ENCODE assay signal across 11 cellular contexts in the genomic region with DNA sequence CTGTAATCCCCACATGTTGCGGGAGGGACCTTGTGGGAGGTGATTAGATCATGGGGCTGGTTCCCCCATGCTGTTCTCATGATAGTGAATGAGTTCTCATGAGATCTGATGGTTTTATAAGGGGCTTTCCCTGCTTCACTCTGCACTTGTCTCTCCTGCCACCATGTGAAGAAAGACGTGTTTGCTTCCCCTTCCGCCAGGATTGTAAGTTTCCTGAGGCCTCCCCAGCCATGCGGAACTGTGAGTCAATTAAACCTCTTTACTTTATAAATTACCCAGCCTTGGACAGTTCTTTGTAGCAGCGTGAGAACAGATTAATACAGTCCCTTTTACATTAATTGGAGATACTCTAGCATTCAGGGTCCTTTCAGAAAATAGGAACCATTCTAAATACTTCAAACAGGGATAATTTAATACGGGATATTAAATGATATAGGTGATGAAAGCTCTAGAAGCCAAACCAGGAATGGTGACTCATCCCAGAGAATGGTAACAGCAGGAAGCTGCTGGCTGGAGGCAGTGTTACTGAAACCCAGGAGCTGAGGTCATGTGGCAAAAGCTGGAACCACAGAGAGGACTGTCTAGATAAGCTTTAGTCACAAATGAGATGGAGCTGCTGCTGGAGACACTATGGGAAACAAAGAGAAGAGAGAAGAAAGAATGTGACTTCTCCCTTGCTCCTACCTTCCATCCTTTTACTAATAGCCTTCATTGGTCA. TPM values are rescaled to one million over a fixed set of nuclear protein-coding genes. Genes with fewer than 3 reads are reported as not detected.
DNase-seq lines count a peak whose midpoint lies in the region; ATAC-seq, FAIRE-seq and TF ChIP-seq lines count a peak whose summit lies in the region.
"Had no signal": no experiment of that assay in that cellular context is flagged by ENCODE, and none has a peak within 500 bp of the region (broad histone marks: within the 10 kb centered on the region; RNA-seq: fewer than 3 reads in every experiment).

No MANE protein-coding gene starts in this region.

- H4K20me1 ChIP-seq in mammary epithelial cell (ENCODE audit: insufficient read depth, low read length) (no peaks in the 10 kb centered on the region), HepG2 (ENCODE audit: insufficient read depth, low read length) (no peaks in the 10 kb centered on the region)

- TF ChIP-seq RAD21 in HepG2 (CRISPR knock-in tag; IDR thresholded peaks at IDR 0.05) = no peak

- TF ChIP-seq EP300 in HepG2 (IDR thresholded peaks at IDR 0.05; ENCODE audit: low read depth in 2 of 2, low read length in 2 of 2) = no peak
- TF ChIP-seq EP300 in HepG2 (CRISPR knock-in tag; IDR thresholded peaks at IDR 0.05; ENCODE audit: borderline replicate concordance) = no peak

- ATAC-seq in HepG2 = no peak
- no peak for ATAC-seq in GM21526 (IDR thresholded peaks at IDR 0.05; ENCODE audit: low FRiP score, unreplicated experiment)
- no peak for ATAC-seq in HG03039 (IDR thresholded peaks at IDR 0.05; ENCODE audit: unreplicated experiment)
- ATAC-seq: body of pancreas, lower lobe of right lung had no signal

- H3K27me3 ChIP-seq in mammary epithelial cell (ENCODE audit: insufficient read depth, low read length) = no peaks in the 10 kb centered on the region
- H3K27me3 ChIP-seq in HepG2 (ENCODE audit: control insufficient read depth in 1 of 2, insufficient read depth in 2 of 2, low read length in 2 of 2) = no peaks in the 10 kb centered on the region
- no peaks in the 10 kb centered on the region for H3K27me3 ChIP-seq in Peyer's patch
- H3K27me3 ChIP-seq: body of pancreas had no signal

- H3K4me3 ChIP-seq in mammary epithelial cell (replicated peaks in 1 of 3; ENCODE audit: insufficient read depth in 1 of 3, low read depth in 2 of 3, low read length in 3 of 3) = no peak overlapping the region
- H3K4me3 ChIP-seq in HepG2 (replicated peaks in 1 of 3; ENCODE audit: insufficient read depth in 1 of 3, low read depth in 2 of 3, low read length in 3 of 3) = no peak overlapping the region
- no peak overlapping the region for H3K4me3 ChIP-seq in Peyer's patch
- H3K4me3 ChIP-seq: body of pancreas, lower lobe of right lung had no signal

- H3K9ac ChIP-seq in mammary epithelial cell (ENCODE audit: insufficient read depth, low read length) = no peak overlapping the region
- H3K9ac ChIP-seq in HepG2 (ENCODE audit: insufficient read depth, low read depth, low read length) = no peak overlapping the region

- TF ChIP-seq POLR2A in HepG2 (IDR thresholded peaks at IDR 0.05; ENCODE audit: insufficient read depth in 1 of 2, low read depth in 2 of 2, low read length in 2 of 2) (no peak), Peyer's patch (IDR thresholded peaks at IDR 0.05) (no peak)

- in situ Hi-C loops in Caki2 (cut with HindIII; ENCODE audit: low pct_unique_long_range_greater_than_20kb, low sequenced_read_pairs) (no loop called here), mammary epithelial cell (cut with MboI; ENCODE audit: low sequenced_read_pairs in 2 of 2) (no loop called here), HepG2 (cut with HindIII; ENCODE audit: extremely low pct_ligation_motif_present, low pct_unique_long_range_greater_than_20kb) (no loop called here)

- H3K27ac ChIP-seq in mammary epithelial cell (ENCODE audit: insufficient read depth, low read depth, low read length) = peak overlapping the region; percentile 18
- no peak overlapping the region for H3K27ac ChIP-seq in HepG2 (ENCODE audit: extremely low read length, insufficient read depth, low read length)
- no peak overlapping the region for H3K27ac ChIP-seq in Peyer's patch
- H3K27ac ChIP-seq: body of pancreas, lower lobe of right lung had no signal

- H3K36me3 ChIP-seq in mammary epithelial cell (ENCODE audit: insufficient read depth, low read length) (no peaks in the 10 kb centered on the region), HepG2 (replicated peaks in 1 of 2; ENCODE audit: control insufficient read depth in 1 of 2, insufficient read depth in 2 of 2, low read length in 2 of 2) (no peaks in the 10 kb centered on the region), Peyer's patch (no peaks in the 10 kb centered on the region)
- H3K36me3 ChIP-seq: lower lobe of right lung had no signal

- TF ChIP-seq CTCF in mammary epithelial cell (conservative IDR thresholded peaks at IDR 0.05 in 1 of 2, IDR thresholded peaks at IDR 0.05 in 1 of 2; ENCODE audit: extremely low read depth in 1 of 2, insufficient read depth in 1 of 2, low read depth in 1 of 2, low read length in 2 of 2) = no peak
- TF ChIP-seq CTCF in HepG2 (CRISPR knock-in tag; IDR thresholded peaks at IDR 0.05) = no peak
- TF ChIP-seq CTCF in Peyer's patch (IDR thresholded peaks at IDR 0.05) = no peak

- peak overlapping the region; percentile 18 for H3K4me2 ChIP-seq in mammary epithelial cell (ENCODE audit: insufficient read depth, low read depth, low read length)
- H3K4me2 ChIP-seq in HepG2 (ENCODE audit: low read depth, low read length) = no peak overlapping the region

- H3K9me3 ChIP-seq in mammary epithelial cell (replicated peaks; ENCODE audit: insufficient read depth, low read length) = no peaks in the 10 kb centered on the region
- H3K9me3 ChIP-seq in HepG2 (ENCODE audit: low read length) = no peaks in the 10 kb centered on the region
- no peaks in the 10 kb centered on the region for H3K9me3 ChIP-seq in Peyer's patch
- H3K9me3 ChIP-seq: body of pancreas had no signal

- DNase-seq in Caki2 (ENCODE audit: low read depth) = peak; percentile 23
- peak; percentile 90 for DNase-seq in M059J (ENCODE audit: low read depth)
- peak; percentile 92 for DNase-seq in mammary epithelial cell
- DNase-seq in HepG2 (ENCODE audit: low spot score) = peak; percentile 8
- DNase-seq in Peyer's patch = no peak
- DNase-seq in stimulated activated CD4-positive, alpha-beta T cell treated with anti-CD3 and anti-CD28 coated beads, Interleukin-4, amount 100 ng/mL, for 1 hour = no peak
- DNase-seq: GDM1, lower lobe of right lung had no signal

- H2AFZ ChIP-seq in mammary epithelial cell (ENCODE audit: low read depth, low read length) (no peak overlapping the region), HepG2 (ENCODE audit: low read length) (no peak overlapping the region)

- no peak for FAIRE-seq in HepG2 (lab: Jason Lieb, UNC)

- dilution Hi-C loops in mammary epithelial cell (cut with HindIII; ENCODE audit: low sequenced_read_pairs) = no loop called here

- WGBS in mammary epithelial cell (ENCODE audit: low coverage, missing lambda C conversion rate) = 78% methylated on average over 6 of the region's 6 CpGs
- WGBS in HepG2 (ENCODE audit: low lambda C conversion rate) = 96% methylated on average over 6 of the region's 6 CpGs

- intact Hi-C loops in mammary epithelial cell (cut with micrococcal nuclease) (no loop called here), HepG2 (cut with micrococcal nuclease; ENCODE audit: unreplicated experiment) (loop anchor here (10.0 kb wide), 1 partner anchor 699 kb away; no protein-coding TSS in a partner anchor)

- H3K79me2 ChIP-seq in mammary epithelial cell (ENCODE audit: insufficient read depth, low read length) (no peaks in the 10 kb centered on the region), HepG2 (ENCODE audit: insufficient read depth, low read length) (no peaks in the 10 kb centered on the region)

- CTCF ChIA-PET in mammary epithelial cell (lab: Charles Lee; ENCODE audit: low non-redundant PET) = no interaction called here
- CTCF ChIA-PET in HepG2 (lab: Yijun Ruan, JAX; ENCODE audit: low intra/inter-chr PET ratio, low total read pairs) = no interaction called here

- POLR2A ChIA-PET in HepG2 (lab: Yijun Ruan, JAX) = no interaction called here

- H3K4me1 ChIP-seq in mammary epithelial cell (ENCODE audit: insufficient read depth, low read length) = peaks cover 18% of the 10 kb centered on the region
- no peaks in the 10 kb centered on the region for H3K4me1 ChIP-seq in HepG2 (ENCODE audit: insufficient read depth, low read length)
- no peaks in the 10 kb centered on the region for H3K4me1 ChIP-seq in Peyer's patch
- H3K4me1 ChIP-seq: body of pancreas, lower lobe of right lung had no signal

- BruUV-seq in mammary epithelial cell (replicated peaks; lab: Mats Ljungman, UMichigan) (no TSS peak), HepG2 (replicated peaks; lab: Mats Ljungman, UMichigan) (no TSS peak)

RNA-seq across cellular contexts. Expression of gene GSTCD, which starts 57.3 kb away (rescaled TPM):
- 16.1 and 18.2 TPM in 2 replicates for total RNA-seq in Caki2 (2014; rRNA removed; shearing (Covaris generic); ENCODE audit: low replicate concordance)
- 13.7 and 15.4 TPM in 2 replicates for total RNA-seq in M059J (2014; rRNA removed; shearing (Covaris generic))
- total RNA-seq in mammary epithelial cell = 10 to 100 TPM; 20.3 to 22.5 TPM
- polyA plus RNA-seq in mammary epithelial cell = 11.8 TPM
- 8.7 TPM for polyA minus RNA-seq in mammary epithelial cell
- 30.8 and 38.7 TPM in 2 replicates for total RNA-seq in HepG2 (2016; rRNA removed; fragmentation: Illumina TruSeq; extraction: Trizol)
- total RNA-seq in HepG2 (2016; cell fraction: cytosol; rRNA removed; fragmentation: Illumina TruSeq; extraction: Trizol; ENCODE audit: low read depth) = 8.2 and 9.8 TPM in 2 replicates
- 29.7 and 37.3 TPM in 2 replicates for total RNA-seq in HepG2 (2016; cell fraction: insoluble cytoplasmic fraction; rRNA removed; fragmentation: Illumina TruSeq; extraction: Trizol)
- 14.8 and 16.0 TPM in 2 replicates for total RNA-seq in HepG2 (2016; cell fraction: membrane; rRNA removed; fragmentation: Illumina TruSeq; extraction: Trizol)
- 32.5 and 34.0 TPM in 2 replicates for total RNA-seq in HepG2 (2016; cell fraction: nucleus; rRNA removed; fragmentation: Illumina TruSeq; extraction: Trizol)
- polyA plus RNA-seq in HepG2 (2011; rRNA removed) = 6.7 and 7.9 TPM in 2 replicates
- 4.1 and 4.5 TPM in 2 replicates for polyA plus RNA-seq in HepG2 (2011; cell fraction: cytosol; rRNA removed)
- 3.7 and 4.3 TPM in 2 replicates for polyA plus RNA-seq in HepG2 (2011; cell fraction: nucleus; rRNA removed)
- 4.2 and 6.7 TPM in 2 replicates for polyA plus RNA-seq in HepG2 (2012)
- polyA plus RNA-seq in HepG2 (2016; cell fraction: cytosol; fragmentation: Illumina TruSeq; extraction: Trizol; ENCODE audit: low read depth) = 0.76 and 0.88 TPM in 2 replicates
- polyA plus RNA-seq in HepG2 (2016; cell fraction: insoluble cytoplasmic fraction; fragmentation: Illumina TruSeq; extraction: Trizol; ENCODE audit: low read depth) = 17.7 and 19.5 TPM in 2 replicates
- 3.2 TPM in 2 replicates for polyA plus RNA-seq in HepG2 (2016; cell fraction: membrane; fragmentation: Illumina TruSeq; extraction: Trizol; ENCODE audit: low read depth)
- polyA plus RNA-seq in HepG2 (2016; cell fraction: nucleus; fragmentation: Illumina TruSeq; extraction: Trizol; ENCODE audit: insufficient read depth, low read depth) = 13.4 and 14.3 TPM in 2 replicates
- polyA minus RNA-seq in HepG2 (2011; rRNA and poly(A)+ RNA removed; ENCODE audit: low replicate concordance) = 7.8 and 9.3 TPM in 2 replicates
- 9.1 and 9.4 TPM in 2 replicates for polyA minus RNA-seq in HepG2 (2011; cell fraction: cytosol; rRNA and poly(A)+ RNA removed)
- polyA minus RNA-seq in HepG2 (2011; cell fraction: nucleus; rRNA and poly(A)+ RNA removed) = 21.8 and 26.5 TPM in 2 replicates
- total RNA-seq in Peyer's patch = 10 to 100 TPM in 2 of 4 donors, 1 to 10 TPM in 2; 6.4 to 23.1 (median 10.3) TPM

RNA-seq across cellular contexts. Expression of gene INTS12, which starts 57.4 kb away (rescaled TPM):
- total RNA-seq in Caki2 (2014; rRNA removed; shearing (Covaris generic); ENCODE audit: low replicate concordance) = 9.6 and 22.4 TPM in 2 replicates
- 11.6 and 16.3 TPM in 2 replicates for total RNA-seq in M059J (2014; rRNA removed; shearing (Covaris generic))
- total RNA-seq in mammary epithelial cell (10 to 100 TPM; 22.2 to 29.8 TPM), HepG2 (2016; rRNA removed; fragmentation: Illumina TruSeq; extraction: Trizol) (21.1 and 22.9 TPM in 2 replicates), Peyer's patch (10 to 100 TPM in 3 of 4 donors, 1 to 10 TPM in 1; 2.5 to 25.3 (median 21.1) TPM)
- polyA plus RNA-seq in mammary epithelial cell (26.1 TPM), HepG2 (2011; rRNA removed) (16.0 and 20.2 TPM in 2 replicates)
- polyA minus RNA-seq in mammary epithelial cell = 53.0 TPM
- 14.8 and 15.8 TPM in 2 replicates for total RNA-seq in HepG2 (2016; cell fraction: cytosol; rRNA removed; fragmentation: Illumina TruSeq; extraction: Trizol; ENCODE audit: low read depth)
- total RNA-seq in HepG2 (2016; cell fraction: insoluble cytoplasmic fraction; rRNA removed; fragmentation: Illumina TruSeq; extraction: Trizol) = 17.9 and 22.1 TPM in 2 replicates
- 19.4 and 20.9 TPM in 2 replicates for total RNA-seq in HepG2 (2016; cell fraction: membrane; rRNA removed; fragmentation: Illumina TruSeq; extraction: Trizol)
- total RNA-seq in HepG2 (2016; cell fraction: nucleus; rRNA removed; fragmentation: Illumina TruSeq; extraction: Trizol) = 19.1 and 20.9 TPM in 2 replicates
- 11.3 and 15.3 TPM in 2 replicates for polyA plus RNA-seq in HepG2 (2011; cell fraction: cytosol; rRNA removed)
- 10.7 TPM in 2 replicates for polyA plus RNA-seq in HepG2 (2011; cell fraction: nucleus; rRNA removed)
- polyA plus RNA-seq in HepG2 (2012) = 14.8 and 15.5 TPM in 2 replicates
- polyA plus RNA-seq in HepG2 (2016; cell fraction: cytosol; fragmentation: Illumina TruSeq; extraction: Trizol; ENCODE audit: low read depth) = 10.0 and 11.7 TPM in 2 replicates
- 30.2 and 30.6 TPM in 2 replicates for polyA plus RNA-seq in HepG2 (2016; cell fraction: insoluble cytoplasmic fraction; fragmentation: Illumina TruSeq; extraction: Trizol; ENCODE audit: low read depth)
- polyA plus RNA-seq in HepG2 (2016; cell fraction: membrane; fragmentation: Illumina TruSeq; extraction: Trizol; ENCODE audit: low read depth) = 15.0 and 16.8 TPM in 2 replicates
- polyA plus RNA-seq in HepG2 (2016; cell fraction: nucleus; fragmentation: Illumina TruSeq; extraction: Trizol; ENCODE audit: insufficient read depth, low read depth) = 26.7 and 29.3 TPM in 2 replicates
- polyA minus RNA-seq in HepG2 (2011; rRNA and poly(A)+ RNA removed; ENCODE audit: low replicate concordance) = 7.7 and 14.9 TPM in 2 replicates
- 6.8 and 8.8 TPM in 2 replicates for polyA minus RNA-seq in HepG2 (2011; cell fraction: cytosol; rRNA and poly(A)+ RNA removed)
- polyA minus RNA-seq in HepG2 (2011; cell fraction: nucleus; rRNA and poly(A)+ RNA removed) = 23.5 and 28.8 TPM in 2 replicates

Comparison
In these comparisons a context has a peak if more than half of its experiments do, and no peak if none do; other contexts are left out.
1. DNase-seq: peak in Caki2 (single experiment), M059J (single experiment), mammary epithelial cell (single experiment) and HepG2 (single experiment); none in Peyer's patch (0 of 3) and stimulated activated CD4-positive, alpha-beta T cell treated with anti-CD3 and anti-CD28 coated beads, Interleukin-4, amount 100 ng/mL, for 1 hour (single experiment).